14 cellular contexts compared by ENCODE assay signal in genomic region chr12:49542592-49543160, GRCh38. TPM values are rescaled to one million over a fixed set of nuclear protein-coding genes. Genes with fewer than 3 reads are reported as not detected.
DNase-seq lines count a peak whose midpoint lies in the region; TF ChIP-seq lines count a peak whose summit lies in the region.
"Had no signal": no experiment of that assay in that cellular context is flagged by ENCODE, and none has a peak within 500 bp of the region (broad histone marks: within the 10 kb centered on the region; RNA-seq: fewer than 3 reads in every experiment).

No MANE protein-coding gene starts in this region.

- CTCF ChIA-PET in activated naive CD4-positive, alpha-beta T cell treated with anti-CD3 and anti-CD28 coated beads, Interleukin-2, amount 10 ng/mL, durations not matched to agents 7 days and 5 days (lab: Charles Lee) = interaction anchor here (1.0 kb wide), 1 partner anchor 11 kb away, joined by 4 read pairs; no protein-coding TSS in a partner anchor

- H3K9me3 ChIP-seq in endodermal cell (ENCODE audit: control insufficient read depth, low read length) = no peaks in the 10 kb centered on the region
- no peaks in the 10 kb centered on the region for H3K9me3 ChIP-seq in sigmoid colon

- H3K36me3 ChIP-seq in endodermal cell (ENCODE audit: control insufficient read depth, insufficient read depth, low read length) = no peaks in the 10 kb centered on the region
- no peaks in the 10 kb centered on the region for H3K36me3 ChIP-seq in sigmoid colon

- no peak overlapping the region for H3K4me3 Mint-ChIP-seq in activated naive CD4-positive, alpha-beta T cell treated with anti-CD3 and anti-CD28 coated beads, Interleukin-2, amount 10 ng/mL, durations not matched to agents 7 days and 5 days
- H3K4me3 Mint-ChIP-seq in endodermal cell = no peak overlapping the region
- no peak overlapping the region for H3K4me3 Mint-ChIP-seq in activated T-helper 2 cell treated with anti-CD3 and anti-CD28 coated beads, Interferon-gamma antibody, Interleukin-2, Interleukin-4, amounts not matched to agents 10 μg/mL and 5 μg/mL and 100 μg/mL, durations not matched to agents 14 hours and 24 hours and 36 hours (ENCODE audit: low read depth)

- peak overlapping the region; percentile 28 for H3K27ac Mint-ChIP-seq in activated naive CD4-positive, alpha-beta T cell treated with anti-CD3 and anti-CD28 coated beads, Interleukin-2, amount 10 ng/mL, durations not matched to agents 7 days and 5 days
- H3K27ac Mint-ChIP-seq in endodermal cell = no peak overlapping the region
- no peak overlapping the region for H3K27ac Mint-ChIP-seq in activated T-helper 2 cell treated with anti-CD3 and anti-CD28 coated beads, Interferon-gamma antibody, Interleukin-2, Interleukin-4, amounts not matched to agents 10 μg/mL and 5 μg/mL and 100 μg/mL, durations not matched to agents 14 hours and 24 hours and 36 hours

- H3K27ac ChIP-seq in endodermal cell (ENCODE audit: low read depth, low read length) = no peak overlapping the region
- no peak overlapping the region for H3K27ac ChIP-seq in sigmoid colon

- no peaks in the 10 kb centered on the region for H3K9me3 Mint-ChIP-seq in activated naive CD4-positive, alpha-beta T cell treated with anti-CD3 and anti-CD28 coated beads, Interleukin-2, amount 10 ng/mL, durations not matched to agents 7 days and 5 days
- H3K9me3 Mint-ChIP-seq in endodermal cell = no peaks in the 10 kb centered on the region
- H3K9me3 Mint-ChIP-seq in activated T-helper 2 cell treated with anti-CD3 and anti-CD28 coated beads, Interferon-gamma antibody, Interleukin-2, Interleukin-4, amounts not matched to agents 10 μg/mL and 5 μg/mL and 100 μg/mL, durations not matched to agents 14 hours and 24 hours and 36 hours = no peaks in the 10 kb centered on the region

- peaks cover 96% of the 10 kb centered on the region for H3K27me3 ChIP-seq in endodermal cell (ENCODE audit: control insufficient read depth, insufficient read depth, low read length, poor library complexity, severe bottlenecking)
- H3K27me3 ChIP-seq in sigmoid colon = peaks cover 21 to 70% (median 64%) of the 10 kb centered on the region in 3 donors

- H3K4me1 ChIP-seq in endodermal cell (ENCODE audit: control insufficient read depth, insufficient read depth, low read length) (no peaks in the 10 kb centered on the region), sigmoid colon (peaks cover 0 to 19% (median 13%) of the 10 kb centered on the region in 4 donors)

- in situ Hi-C loops in GM13977 (cut with MboI; ENCODE audit: low pct_unique_long_range_greater_than_20kb, low sequenced_read_pairs, unreplicated experiment) = no loop called here

- intact Hi-C loops in sigmoid colon (cut with DNase I) = no loop called here
- intact Hi-C loops in activated T-helper 2 cell treated with anti-CD3 and anti-CD28 coated beads, Interferon-gamma antibody, Interleukin-2, Interleukin-4, amounts not matched to agents 10 μg/mL and 5 μg/mL and 100 μg/mL, durations not matched to agents 14 hours and 24 hours and 36 hours (cut with micrococcal nuclease) = loop anchor here (10.0 kb wide), 1 partner anchor 458 kb away; no protein-coding TSS in a partner anchor

- no peak for TF ChIP-seq EP300 in sigmoid colon (IDR thresholded peaks at IDR 0.05)

- H3K4me3 ChIP-seq in endodermal cell (ENCODE audit: low read length) = no peak overlapping the region
- H3K4me3 ChIP-seq in sigmoid colon = no peak overlapping the region

- DNase-seq in activated naive CD4-positive, alpha-beta T cell treated with anti-CD3 and anti-CD28 coated beads, Interleukin-2, amount 10 ng/mL, durations not matched to agents 7 days and 5 days = no peak
- DNase-seq in activated naive CD4-positive, alpha-beta T cell treated with Interleukin-2 at 50 U/mL for 16 hours = no peak
- DNase-seq in GM13977 (ENCODE audit: low spot score) (peak; percentile 24), endodermal cell (peak; percentile 47), sigmoid colon (peak; percentile 56), NCI-H2227 treated with DMSO at 0.1 percent for 48 hours (lab: John Stamatoyannopoulos, UW) (no peak)
- DNase-seq in activated T-helper 2 cell treated with anti-CD3 and anti-CD28 coated beads, Interferon-gamma antibody, Interleukin-2, Interleukin-4, amounts not matched to agents 10 μg/mL and 5 μg/mL and 100 μg/mL, durations not matched to agents 14 hours and 24 hours and 36 hours (ENCODE audit: low spot score) = no peak
- DNase-seq: GF-D8, GOT3, MM.1S, NCI-H1105, NCI-H1694 treated with DMSO at 0.1 percent for 48 hours, NCI-H69, SHP77 had no signal

- H3K4me1 Mint-ChIP-seq in activated naive CD4-positive, alpha-beta T cell treated with anti-CD3 and anti-CD28 coated beads, Interleukin-2, amount 10 ng/mL, durations not matched to agents 7 days and 5 days = peaks cover 47% of the 10 kb centered on the region
- peaks cover 14% of the 10 kb centered on the region for H3K4me1 Mint-ChIP-seq in endodermal cell
- H3K4me1 Mint-ChIP-seq in activated T-helper 2 cell treated with anti-CD3 and anti-CD28 coated beads, Interferon-gamma antibody, Interleukin-2, Interleukin-4, amounts not matched to agents 10 μg/mL and 5 μg/mL and 100 μg/mL, durations not matched to agents 14 hours and 24 hours and 36 hours (ENCODE audit: low read depth) = peaks cover 7% of the 10 kb centered on the region

- WGBS in endodermal cell (ENCODE audit: insufficient coverage in 1 of 2, insufficient read length in 1 of 2), 2 experiments = 93 to 97% methylated on average over 9 to 15 of the region's 15 CpGs
- WGBS in sigmoid colon, 2 donors = 92 to 94% methylated on average over 15 of the region's 15 CpGs

- H3K9ac ChIP-seq in endodermal cell (ENCODE audit: extremely low read depth, low read length, poor library complexity, severe bottlenecking) = no peak overlapping the region

- TF ChIP-seq POLR2A in sigmoid colon (IDR thresholded peaks at IDR 0.05) = no peak

- H3K27me3 Mint-ChIP-seq in activated naive CD4-positive, alpha-beta T cell treated with anti-CD3 and anti-CD28 coated beads, Interleukin-2, amount 10 ng/mL, durations not matched to agents 7 days and 5 days = peaks cover 97% of the 10 kb centered on the region
- H3K27me3 Mint-ChIP-seq in endodermal cell (ENCODE audit: insufficient read depth) = peaks cover 95% of the 10 kb centered on the region
- H3K27me3 Mint-ChIP-seq in activated T-helper 2 cell treated with anti-CD3 and anti-CD28 coated beads, Interferon-gamma antibody, Interleukin-2, Interleukin-4, amounts not matched to agents 10 μg/mL and 5 μg/mL and 100 μg/mL, durations not matched to agents 14 hours and 24 hours and 36 hours (ENCODE audit: low read depth) = peaks cover 36% of the 10 kb centered on the region

- TF ChIP-seq CTCF in GM13977 (IDR thresholded peaks at IDR 0.05; ENCODE audit: extremely low read depth, insufficient read depth, missing control alignments) (no peak), endodermal cell (conservative IDR thresholded peaks at IDR 0.05) (no peak), sigmoid colon (IDR thresholded peaks at IDR 0.05) (no peak)

- no peaks in the 10 kb centered on the region for H3K36me3 Mint-ChIP-seq in activated naive CD4-positive, alpha-beta T cell treated with anti-CD3 and anti-CD28 coated beads, Interleukin-2, amount 10 ng/mL, durations not matched to agents 7 days and 5 days
- no peaks in the 10 kb centered on the region for H3K36me3 Mint-ChIP-seq in endodermal cell (ENCODE audit: low read depth)
- no peaks in the 10 kb centered on the region for H3K36me3 Mint-ChIP-seq in activated T-helper 2 cell treated with anti-CD3 and anti-CD28 coated beads, Interferon-gamma antibody, Interleukin-2, Interleukin-4, amounts not matched to agents 10 μg/mL and 5 μg/mL and 100 μg/mL, durations not matched to agents 14 hours and 24 hours and 36 hours (ENCODE audit: low read depth)

RNA-seq across cellular contexts. Expression of gene KCNH3, which starts 3.8 kb away (rescaled TPM):
- total RNA-seq in endodermal cell (1 to 10 TPM in 1 of 2 donors, under 1 TPM in 1; 1.00 to 1.5 TPM), sigmoid colon (under 1 TPM in 2 of 4 donors, not detected in 2; 0.14 to 0.83 TPM)
- polyA plus RNA-seq in endodermal cell (2013, experiment 1 of 2) = 0.50 TPM
- 0.25 TPM for polyA plus RNA-seq in endodermal cell (2013, experiment 2 of 2)
- polyA plus RNA-seq in sigmoid colon = under 1 TPM in 1 of 3 donors, not detected in 2; 0.36 TPM
- total RNA-seq in activated T-helper 2 cell treated with anti-CD3 and anti-CD28 coated beads, Interferon-gamma antibody, Interleukin-2, Interleukin-4, amounts not matched to agents 10 μg/mL and 5 μg/mL and 100 μg/mL, durations not matched to agents 14 hours and 24 hours and 36 hours = 2.1 and 2.9 TPM in 2 replicates

RNA-seq across cellular contexts. Expression of gene MCRS1, which starts 25.3 kb away (rescaled TPM):
- 10 to 100 TPM; 97.5 to 98.9 TPM for total RNA-seq in endodermal cell
- polyA plus RNA-seq in endodermal cell (2013, experiment 1 of 2) = 65.0 TPM
- 59.2 TPM for polyA plus RNA-seq in endodermal cell (2013, experiment 2 of 2)
- total RNA-seq in sigmoid colon = 10 to 100 TPM; 33.6 to 59.3 (median 48.0) TPM
- polyA plus RNA-seq in sigmoid colon = 10 to 100 TPM; 43.8 to 61.0 (median 46.0) TPM
- total RNA-seq in activated T-helper 2 cell treated with anti-CD3 and anti-CD28 coated beads, Interferon-gamma antibody, Interleukin-2, Interleukin-4, amounts not matched to agents 10 μg/mL and 5 μg/mL and 100 μg/mL, durations not matched to agents 14 hours and 24 hours and 36 hours = 67.9 and 73.0 TPM in 2 replicates

Comparison
In these comparisons a context has a peak if more than half of its experiments do, and no peak if none do; other contexts are left out.
1. DNase-seq: peak in GM13977 (single experiment), endodermal cell (single experiment) and sigmoid colon (single experiment); none in activated naive CD4-positive, alpha-beta T cell treated with anti-CD3 and anti-CD28 coated beads, Interleukin-2, amount 10 ng/mL, durations not matched to agents 7 days and 5 days (single experiment), activated naive CD4-positive, alpha-beta T cell treated with Interleukin-2 at 50 U/mL for 16 hours (single experiment), activated T-helper 2 cell treated with anti-CD3 and anti-CD28 coated beads, Interferon-gamma antibody, Interleukin-2, Interleukin-4, amounts not matched to agents 10 μg/mL and 5 μg/mL and 100 μg/mL, durations not matched to agents 14 hours and 24 hours and 36 hours (single experiment) and NCI-H2227 treated with DMSO at 0.1 percent for 48 hours (single experiment).